ENCODE assay signal across 9 cellular contexts in the genomic region with DNA sequence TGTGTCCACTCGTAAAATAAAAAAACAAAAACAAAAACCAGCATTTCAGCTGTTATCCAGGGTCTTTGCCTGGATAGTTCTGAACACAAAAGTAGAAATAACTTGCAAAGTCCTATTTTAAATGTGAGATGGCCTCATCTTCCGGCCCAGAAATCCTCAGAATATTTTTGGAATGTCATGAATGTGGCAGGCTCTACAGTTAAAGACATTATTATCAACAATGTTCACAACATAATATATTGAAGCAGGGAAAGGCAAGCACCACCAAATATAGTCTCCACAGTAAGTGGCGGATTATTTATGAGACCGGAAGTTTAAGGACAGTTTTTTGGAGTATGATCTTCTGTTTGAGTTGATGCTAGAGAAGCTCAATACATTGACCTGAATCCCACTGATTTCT. TPM values are rescaled to one million over a fixed set of nuclear protein-coding genes. Genes with fewer than 3 reads are reported as not detected.
DNase-seq lines count a peak whose midpoint lies in the region; ATAC-seq and TF ChIP-seq lines count a peak whose summit lies in the region.
"Had no signal": no experiment of that assay in that cellular context is flagged by ENCODE, and none has a peak within 500 bp of the region (broad histone marks: within the 10 kb centered on the region; RNA-seq: fewer than 3 reads in every experiment).

No MANE protein-coding gene starts in this region.

- no peak for DNase-seq in activated CD4-positive, alpha-beta T cell treated with anti-CD3 and anti-CD28 coated beads, Interleukin-2, amount 10 ng/mL, durations not matched to agents 24 days and 14 days
- no peak for DNase-seq in activated CD4-positive, alpha-beta T cell treated with anti-CD3 and anti-CD28 coated beads for 48 hours
- DNase-seq in activated T-helper 1 cell treated with anti-CD3 and anti-CD28 coated beads, Interleukin-12 subunit alpha, Interleukin-12 subunit beta, Interleukin-2, Interleukin-4 antibody, amounts not matched to agents 30 ng/mL and 10 ng/mL and 1 ng/mL, durations not matched to agents 14 hours and 24 hours and 36 hours (ENCODE audit: low spot score), result no peak
- no peak for DNase-seq in immature natural killer cell
- DNase-seq in stomach, result no peak
- no peak for DNase-seq in NCI-H146 treated with DMSO at 0.1 percent for 48 hours (lab: John Stamatoyannopoulos, UW; ENCODE audit: unreplicated experiment)
- no peak for DNase-seq in NCI-H2029 (lab: John Stamatoyannopoulos, UW)
- DNase-seq: BE2C had no signal

- H3K36me3 ChIP-seq in stomach, result no peaks in the 10 kb centered on the region
- H3K36me3 ChIP-seq: BE2C had no signal

- H3K4me3 Mint-ChIP-seq in activated CD4-positive, alpha-beta T cell treated with anti-CD3 and anti-CD28 coated beads, Interleukin-2, amount 10 ng/mL, durations not matched to agents 24 days and 14 days, result peak overlapping the region; percentile 50
- peak overlapping the region; percentile 83 for H3K4me3 Mint-ChIP-seq in activated T-helper 1 cell treated with anti-CD3 and anti-CD28 coated beads, Interleukin-12 subunit alpha, Interleukin-12 subunit beta, Interleukin-2, Interleukin-4 antibody, amounts not matched to agents 30 ng/mL and 10 ng/mL and 1 ng/mL, durations not matched to agents 14 hours and 24 hours and 36 hours
- H3K4me3 Mint-ChIP-seq in immature natural killer cell, result peak overlapping the region; percentile 62 to 84 (median 76)

- TF ChIP-seq CTCF in stomach (IDR thresholded peaks at IDR 0.05), result no peak

- peaks cover 35% of the 10 kb centered on the region for H3K27me3 Mint-ChIP-seq in activated CD4-positive, alpha-beta T cell treated with anti-CD3 and anti-CD28 coated beads, Interleukin-2, amount 10 ng/mL, durations not matched to agents 24 days and 14 days
- H3K27me3 Mint-ChIP-seq in activated T-helper 1 cell treated with anti-CD3 and anti-CD28 coated beads, Interleukin-12 subunit alpha, Interleukin-12 subunit beta, Interleukin-2, Interleukin-4 antibody, amounts not matched to agents 30 ng/mL and 10 ng/mL and 1 ng/mL, durations not matched to agents 14 hours and 24 hours and 36 hours (ENCODE audit: insufficient read depth), result peaks cover 41% of the 10 kb centered on the region
- H3K27me3 Mint-ChIP-seq in immature natural killer cell (ENCODE audit: low read depth in 3 of 3), result peaks cover 10 to 12% (median 12%) of the 10 kb centered on the region in 3 donors

- no peaks in the 10 kb centered on the region for H3K36me3 Mint-ChIP-seq in activated CD4-positive, alpha-beta T cell treated with anti-CD3 and anti-CD28 coated beads, Interleukin-2, amount 10 ng/mL, durations not matched to agents 24 days and 14 days (ENCODE audit: low read depth)
- H3K36me3 Mint-ChIP-seq in activated T-helper 1 cell treated with anti-CD3 and anti-CD28 coated beads, Interleukin-12 subunit alpha, Interleukin-12 subunit beta, Interleukin-2, Interleukin-4 antibody, amounts not matched to agents 30 ng/mL and 10 ng/mL and 1 ng/mL, durations not matched to agents 14 hours and 24 hours and 36 hours (ENCODE audit: low read depth), result no peaks in the 10 kb centered on the region
- no peaks in the 10 kb centered on the region for H3K36me3 Mint-ChIP-seq in immature natural killer cell

- no peaks in the 10 kb centered on the region for H3K9me3 ChIP-seq in stomach
- H3K9me3 ChIP-seq: BE2C had no signal

- 58 to 74% (median 68%) methylated on average over 4 of the region's 4 CpGs for WGBS in stomach, 5 donors

- peak overlapping the region in 1 of 4 donors; percentile 98 for H3K4me3 ChIP-seq in stomach

- peaks cover 0 to 9% (median 0%) of the 10 kb centered on the region in 3 donors for H3K27me3 ChIP-seq in stomach
- H3K27me3 ChIP-seq: BE2C had no signal

- no peak for ATAC-seq in HG03439 (IDR thresholded peaks at IDR 0.05; ENCODE audit: unreplicated experiment)

- H3K4me1 Mint-ChIP-seq in activated CD4-positive, alpha-beta T cell treated with anti-CD3 and anti-CD28 coated beads, Interleukin-2, amount 10 ng/mL, durations not matched to agents 24 days and 14 days, result peaks cover 23% of the 10 kb centered on the region
- H3K4me1 Mint-ChIP-seq in activated T-helper 1 cell treated with anti-CD3 and anti-CD28 coated beads, Interleukin-12 subunit alpha, Interleukin-12 subunit beta, Interleukin-2, Interleukin-4 antibody, amounts not matched to agents 30 ng/mL and 10 ng/mL and 1 ng/mL, durations not matched to agents 14 hours and 24 hours and 36 hours (ENCODE audit: low read depth), result peaks cover 18% of the 10 kb centered on the region
- H3K4me1 Mint-ChIP-seq in immature natural killer cell, result peaks cover 9 to 16% of the 10 kb centered on the region in 2 donors

- peak overlapping the region in 4 of 5 donors; percentile 91 to 94 (median 92) for H3K27ac ChIP-seq in stomach

- peaks cover 12 to 46% (median 40%) of the 10 kb centered on the region in 4 donors for H3K4me1 ChIP-seq in stomach

- TF ChIP-seq POLR2A in stomach (IDR thresholded peaks at IDR 0.05), result no peak

- no peak overlapping the region for H3K27ac Mint-ChIP-seq in activated CD4-positive, alpha-beta T cell treated with anti-CD3 and anti-CD28 coated beads, Interleukin-2, amount 10 ng/mL, durations not matched to agents 24 days and 14 days
- no peak overlapping the region for H3K27ac Mint-ChIP-seq in activated T-helper 1 cell treated with anti-CD3 and anti-CD28 coated beads, Interleukin-12 subunit alpha, Interleukin-12 subunit beta, Interleukin-2, Interleukin-4 antibody, amounts not matched to agents 30 ng/mL and 10 ng/mL and 1 ng/mL, durations not matched to agents 14 hours and 24 hours and 36 hours
- no peak overlapping the region for H3K27ac Mint-ChIP-seq in immature natural killer cell

- intact Hi-C loops in activated CD4-positive, alpha-beta T cell treated with anti-CD3 and anti-CD28 coated beads, Interleukin-2, amount 10 ng/mL, durations not matched to agents 24 days and 14 days (cut with micrococcal nuclease), result loop anchor here (2.0 to 10.0 kb wide), 6 partner anchors 115 to 658 kb away; partner anchors contain the start of genes COG2, EGLN1, FAM89A and TSNAX
- intact Hi-C loops in activated T-helper 1 cell treated with anti-CD3 and anti-CD28 coated beads, Interleukin-12 subunit alpha, Interleukin-12 subunit beta, Interleukin-2, Interleukin-4 antibody, amounts not matched to agents 30 ng/mL and 10 ng/mL and 1 ng/mL, durations not matched to agents 14 hours and 24 hours and 36 hours (cut with micrococcal nuclease), result loop anchor here (2.0 to 10.0 kb wide), 7 partner anchors 117 to 1245 kb away; partner anchors contain the start of genes COG2, EGLN1, EXOC8 and SPRTN
- intact Hi-C loops in stomach (cut with DNase I; ENCODE audit: low total_unique reads), result no loop called here

- no peaks in the 10 kb centered on the region for H3K9me3 Mint-ChIP-seq in activated CD4-positive, alpha-beta T cell treated with anti-CD3 and anti-CD28 coated beads, Interleukin-2, amount 10 ng/mL, durations not matched to agents 24 days and 14 days
- no peaks in the 10 kb centered on the region for H3K9me3 Mint-ChIP-seq in activated T-helper 1 cell treated with anti-CD3 and anti-CD28 coated beads, Interleukin-12 subunit alpha, Interleukin-12 subunit beta, Interleukin-2, Interleukin-4 antibody, amounts not matched to agents 30 ng/mL and 10 ng/mL and 1 ng/mL, durations not matched to agents 14 hours and 24 hours and 36 hours
- H3K9me3 Mint-ChIP-seq in immature natural killer cell, result no peaks in the 10 kb centered on the region

- TF ChIP-seq EP300 in stomach (IDR thresholded peaks at IDR 0.05), result no peak

RNA-seq across cellular contexts. Expression of gene C1orf198, which starts 1.2 kb away (rescaled TPM):
- total RNA-seq in activated CD4-positive, alpha-beta T cell treated with anti-CD3 and anti-CD28 coated beads, Interleukin-2, amount 10 ng/mL, durations not matched to agents 24 days and 14 days, result 12.4 and 13.7 TPM in 2 replicates
- 14.1 and 14.6 TPM in 2 replicates for total RNA-seq in activated T-helper 1 cell treated with anti-CD3 and anti-CD28 coated beads, Interleukin-12 subunit alpha, Interleukin-12 subunit beta, Interleukin-2, Interleukin-4 antibody, amounts not matched to agents 30 ng/mL and 10 ng/mL and 1 ng/mL, durations not matched to agents 14 hours and 24 hours and 36 hours
- 1 to 10 TPM; 2.6 to 4.9 (median 4.8) TPM for polyA plus RNA-seq in immature natural killer cell
- total RNA-seq in stomach, result 10 to 100 TPM; 11.3 to 69.3 (median 51.8) TPM
- polyA plus RNA-seq in stomach, result 10 to 100 TPM; 11.7 to 15.8 (median 14.4) TPM
